Comparison of ENCODE assay signal across 9 cellular contexts in genomic region chr6:130132286-130132701, GRCh38.
DNase-seq lines count a peak whose midpoint lies in the region; ATAC-seq and TF ChIP-seq lines count a peak whose summit lies in the region.
"Had no signal": no experiment of that assay in that cellular context is flagged by ENCODE, and none has a peak within 500 bp of the region (broad histone marks: within the 10 kb centered on the region; RNA-seq: fewer than 3 reads in every experiment).

No MANE protein-coding gene starts in this region.

- no peak overlapping the region for H3K14ac ChIP-seq in H9 (ENCODE audit: insufficient read depth, low read length)

- no peaks in the 10 kb centered on the region for H3K9me3 ChIP-seq in CD4-positive, CD25-positive, alpha-beta regulatory T cell (ENCODE audit: control insufficient read depth in 2 of 2, low read length in 2 of 2)
- no peaks in the 10 kb centered on the region for H3K9me3 ChIP-seq in colonic mucosa
- no peaks in the 10 kb centered on the region for H3K9me3 ChIP-seq in H9 (ENCODE audit: control insufficient read depth, low read depth, low read length)

- H3K4me2 ChIP-seq in H9 (ENCODE audit: insufficient read depth, insufficient read length, low read length) = no peak overlapping the region

- H3K36me3 ChIP-seq in CD4-positive, CD25-positive, alpha-beta regulatory T cell (ENCODE audit: control insufficient read depth, insufficient read depth, low read length) = peaks cover 3% of the 10 kb centered on the region
- no peaks in the 10 kb centered on the region for H3K36me3 ChIP-seq in colonic mucosa

- peak overlapping the region; percentile 56 to 92 (median 79) for H3K4me3 Mint-ChIP-seq in CD4-positive, CD25-positive, alpha-beta regulatory T cell
- H3K4me3 Mint-ChIP-seq in H9 = no peak overlapping the region

- H4K5ac ChIP-seq in H9 (ENCODE audit: insufficient read length, low read depth, low read length) = no peak overlapping the region

- no CpG with 5 or more reads among the region's 6 CpGs for WGBS in H9 (ENCODE audit: extremely low coverage, insufficient read length, low lambda C conversion rate)

- peak; percentile 10 to 97 (median 89) for DNase-seq in CD4-positive, CD25-positive, alpha-beta regulatory T cell
- DNase-seq in colonic mucosa = peak; percentile 62
- DNase-seq in KG1 (lab: John Stamatoyannopoulos, UW) = no peak
- DNase-seq in posterior cingulate gyrus = no peak
- no peak for DNase-seq in sciatic nerve (ENCODE audit: low spot score)
- no peak for DNase-seq in H9
- DNase-seq: trophoblast cell had no signal

- H3K27me3 ChIP-seq in CD4-positive, CD25-positive, alpha-beta regulatory T cell (ENCODE audit: control insufficient read depth, insufficient read depth, low read length) = no peaks in the 10 kb centered on the region
- H3K27me3 ChIP-seq in colonic mucosa (no peaks in the 10 kb centered on the region), H9 (ENCODE audit: insufficient read depth, low read length) (no peaks in the 10 kb centered on the region)

- intact Hi-C loops in colonic mucosa (cut with DNase I) (no loop called here), posterior cingulate gyrus (cut with DNase I) (no loop called here), sciatic nerve (cut with DNase I) (no loop called here)

- H2BK12ac ChIP-seq in H9 (ENCODE audit: insufficient read length, low read depth, low read length) = no peak overlapping the region

- no peak overlapping the region for H2BK120ac ChIP-seq in H9 (ENCODE audit: low read depth, low read length, poor library complexity, severe bottlenecking)

- no peaks in the 10 kb centered on the region for H4K20me1 ChIP-seq in H9 (ENCODE audit: control insufficient read depth, insufficient read depth, insufficient read length)

- H3K27me3 Mint-ChIP-seq in CD4-positive, CD25-positive, alpha-beta regulatory T cell = no peaks in the 10 kb centered on the region
- H3K27me3 Mint-ChIP-seq in H9 (ENCODE audit: low read depth) = no peaks in the 10 kb centered on the region

- H2AFZ ChIP-seq in H9 (ENCODE audit: low read length) = no peak overlapping the region

- no peaks in the 10 kb centered on the region for H3K79me1 ChIP-seq in H9 (ENCODE audit: insufficient read depth, low read depth, low read length, poor library complexity, severe bottlenecking)

- no peak overlapping the region for H3K56ac ChIP-seq in H9 (ENCODE audit: insufficient read length, low read depth, low read length)

- H2AK5ac ChIP-seq in H9 (ENCODE audit: insufficient read length, low read length) = no peak overlapping the region

- TF ChIP-seq CTCF in colonic mucosa (IDR thresholded peaks at IDR 0.05) (no peak), H9 (conservative IDR thresholded peaks at IDR 0.05) (no peak)

- H3K9me3 Mint-ChIP-seq in CD4-positive, CD25-positive, alpha-beta regulatory T cell = peaks cover 0 to 2% (median 0%) of the 10 kb centered on the region in 7 donors
- H3K9me3 Mint-ChIP-seq in H9 = no peaks in the 10 kb centered on the region

- H3K4me1 Mint-ChIP-seq in CD4-positive, CD25-positive, alpha-beta regulatory T cell = peaks cover 33 to 95% (median 74%) of the 10 kb centered on the region in 4 donors
- H3K4me1 Mint-ChIP-seq in H9 = peaks cover 12 to 15% of the 10 kb centered on the region in 2 experiments

- H3K9ac ChIP-seq in colonic mucosa (ENCODE audit: low read depth in 2 of 2, low read length in 2 of 2) (peak overlapping the region in 1 of 2 donors; percentile 14), H9 (ENCODE audit: extremely low read depth, insufficient read length, low read length) (no peak overlapping the region)

- H3K27ac Mint-ChIP-seq in CD4-positive, CD25-positive, alpha-beta regulatory T cell = peak overlapping the region; percentile 96 to 98 (median 97)
- H3K27ac Mint-ChIP-seq in H9 = no peak overlapping the region; a peak in 2 of 7 replicates

- no peak overlapping the region for H3K4ac ChIP-seq in H9 (ENCODE audit: low read depth, low read length)

- H3T11ph ChIP-seq in H9 (ENCODE audit: low read length) = no peak overlapping the region

- H3K18ac ChIP-seq in H9 (ENCODE audit: insufficient read length, low read depth, low read length) = no peak overlapping the region

- peak overlapping the region; percentile 85 for H3K27ac ChIP-seq in CD4-positive, CD25-positive, alpha-beta regulatory T cell (ENCODE audit: insufficient read depth, low read length, poor library complexity, severe bottlenecking)
- H3K27ac ChIP-seq in colonic mucosa (peak overlapping the region; percentile 68), H9 (ENCODE audit: insufficient read length, low read depth, low read length) (no peak overlapping the region)

- H3K36me3 Mint-ChIP-seq in CD4-positive, CD25-positive, alpha-beta regulatory T cell = peaks cover 27% of the 10 kb centered on the region
- peaks cover 0 to 6% (median 2%) of the 10 kb centered on the region in 3 experiments; a peak in 4 of 7 replicates for H3K36me3 Mint-ChIP-seq in H9 (ENCODE audit: insufficient read depth in 1 of 3, low read depth in 3 of 3)

- no peak overlapping the region for H4K91ac ChIP-seq in H9 (ENCODE audit: insufficient read length, low read depth, low read length)

- peak overlapping the region; percentile 63 for H3K4me3 ChIP-seq in CD4-positive, CD25-positive, alpha-beta regulatory T cell (ENCODE audit: low read depth, low read length)
- no peak overlapping the region for H3K4me3 ChIP-seq in colonic mucosa

- ATAC-seq in CD4-positive, CD25-positive, alpha-beta regulatory T cell (ENCODE audit: low read depth in 2 of 2) = peak; percentile 93
- ATAC-seq in GM21390 (IDR thresholded peaks at IDR 0.05; ENCODE audit: unreplicated experiment) (peak; percentile 84), HG03558 (IDR thresholded peaks at IDR 0.05; ENCODE audit: extremely low read depth, unreplicated experiment) (peak; percentile 71), sciatic nerve (no peak)

- H3K23ac ChIP-seq in H9 (ENCODE audit: insufficient read length, low read depth, low read length) = no peak overlapping the region

- no peak overlapping the region for H2BK20ac ChIP-seq in H9 (ENCODE audit: low read depth, low read length, poor library complexity, severe bottlenecking)

- H2BK15ac ChIP-seq in H9 (ENCODE audit: low read depth, low read length) = no peak overlapping the region

- no peak overlapping the region for H4K8ac ChIP-seq in H9 (replicated peaks; ENCODE audit: insufficient read length, low read depth, low read length)

- peaks cover 80% of the 10 kb centered on the region for H3K4me1 ChIP-seq in CD4-positive, CD25-positive, alpha-beta regulatory T cell (ENCODE audit: control insufficient read depth, insufficient read depth, low read length, poor library complexity, severe bottlenecking)
- H3K4me1 ChIP-seq in colonic mucosa (peaks cover 4% of the 10 kb centered on the region), H9 (ENCODE audit: insufficient read depth, low read length) (no peaks in the 10 kb centered on the region)

- H2BK5ac ChIP-seq in H9 (ENCODE audit: insufficient read length, low read length) = no peak overlapping the region

- no peaks in the 10 kb centered on the region for H3K23me2 ChIP-seq in H9 (ENCODE audit: insufficient read length, low read depth, low read length, poor library complexity, severe bottlenecking)

- no peaks in the 10 kb centered on the region for H3K79me2 ChIP-seq in H9 (ENCODE audit: insufficient read depth, low read length)

Comparison
In these comparisons a context has a peak if more than half of its experiments do, and no peak if none do; other contexts are left out.
1. DNase-seq: peak in CD4-positive, CD25-positive, alpha-beta regulatory T cell (3 of 3) and colonic mucosa (single experiment); none in KG1 (single experiment), posterior cingulate gyrus (0 of 10), sciatic nerve (single experiment) and H9 (single experiment).
2. H3K27ac Mint-ChIP-seq: peak in CD4-positive, CD25-positive, alpha-beta regulatory T cell (3 of 3); none in H9 (0 of 3).
3. H3K4me3 Mint-ChIP-seq: peak in CD4-positive, CD25-positive, alpha-beta regulatory T cell (4 of 4); none in H9 (0 of 2).